Comparison of ENCODE assay signal across 24 cellular contexts in the genomic region with DNA sequence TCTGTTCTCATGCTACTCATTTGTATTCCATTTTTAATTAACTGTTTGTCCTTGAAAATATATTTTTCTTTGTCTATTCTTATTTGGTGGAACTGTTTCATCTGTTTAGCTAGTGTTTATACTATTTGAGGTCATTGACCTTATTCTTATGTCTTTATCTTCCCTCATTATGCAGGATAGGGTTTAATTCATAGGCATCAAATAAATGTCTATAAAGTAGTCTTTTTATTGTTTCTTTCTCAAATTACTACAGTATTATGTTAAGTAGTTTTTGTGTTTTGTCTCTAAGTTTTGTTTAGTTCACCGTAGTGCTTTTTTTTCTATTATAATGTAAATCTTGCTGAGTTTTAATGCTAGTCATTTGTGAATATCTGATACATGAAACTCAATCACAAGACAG.
"Had no signal": no experiment of that assay in that cellular context is flagged by ENCODE, and none has a peak within 500 bp of the region (broad histone marks: within the 10 kb centered on the region; RNA-seq: fewer than 3 reads in every experiment).

No MANE protein-coding gene starts in this region.

- H3K9ac ChIP-seq: parathyroid adenoma had no signal

- H3K79me2 ChIP-seq: parathyroid adenoma had no signal

- H3K27me3 Mint-ChIP-seq: activated CD4-positive, alpha-beta memory T cell treated with anti-CD3 and anti-CD28 coated beads, Interleukin-2, amount 10 ng/mL, durations not matched to agents 7 days and 5 days had no signal

- H3K27ac ChIP-seq: colonic mucosa, esophagus squamous epithelium, gastroesophageal sphincter, heart left ventricle, neutrophil, parathyroid adenoma, thyroid gland had no signal

- H3K27me3 ChIP-seq: colonic mucosa, esophagus squamous epithelium, gastroesophageal sphincter, heart left ventricle, neutrophil, thyroid gland had no signal

- H3K9me3 ChIP-seq: colonic mucosa, esophagus squamous epithelium, gastroesophageal sphincter, heart left ventricle, neutrophil, thyroid gland had no signal

- H2AFZ ChIP-seq: parathyroid adenoma had no signal

- H3K4me1 Mint-ChIP-seq: activated naive CD4-positive, alpha-beta T cell treated with anti-CD3 and anti-CD28 coated beads, Interleukin-2, amount 50 U/mL, for 24 hours; natural killer cell; T-helper 17 cell had no signal

- H3K4me3 Mint-ChIP-seq: activated CD4-positive, alpha-beta memory T cell treated with anti-CD3 and anti-CD28 coated beads, Interleukin-2, amount 10 ng/mL, durations not matched to agents 7 days and 5 days; activated CD4-positive, alpha-beta T cell treated with anti-CD3 and anti-CD28 coated beads, Interleukin-2, amount 10 ng/mL, durations not matched to agents 24 days and 14 days; activated naive CD4-positive, alpha-beta T cell treated with anti-CD3 and anti-CD28 coated beads, Interleukin-2, amount 50 U/mL, for 24 hours; activated T-helper 1 cell treated with anti-CD3 and anti-CD28 coated beads, Interleukin-12 subunit alpha, Interleukin-12 subunit beta, Interleukin-2, Interleukin-4 antibody, amounts not matched to agents 30 ng/mL and 10 ng/mL and 1 ng/mL, durations not matched to agents 14 hours and 24 hours and 36 hours; natural killer cell; stimulated activated naive CD8-positive, alpha-beta T cell treated with anti-CD3 and anti-CD28 coated beads, Interleukin-15, Interleukin-2, amounts not matched to agents 100 ng/mL and 50 ng/mL, for 24 hours; T-helper 17 cell had no signal

- H3K36me3 Mint-ChIP-seq: activated naive CD4-positive, alpha-beta T cell treated with anti-CD3 and anti-CD28 coated beads, Interleukin-2, amount 50 U/mL, for 24 hours; natural killer cell had no signal

- H3K36me3 ChIP-seq: colonic mucosa, esophagus squamous epithelium, gastroesophageal sphincter, heart left ventricle, neutrophil, thyroid gland had no signal

- H3K27ac Mint-ChIP-seq: activated CD4-positive, alpha-beta memory T cell treated with anti-CD3 and anti-CD28 coated beads, Interleukin-2, amount 10 ng/mL, durations not matched to agents 7 days and 5 days; activated CD4-positive, alpha-beta T cell treated with anti-CD3 and anti-CD28 coated beads, Interleukin-2, amount 10 ng/mL, durations not matched to agents 24 days and 14 days; activated naive CD4-positive, alpha-beta T cell treated with anti-CD3 and anti-CD28 coated beads, Interleukin-2, amount 50 U/mL, for 24 hours; activated T-helper 1 cell treated with anti-CD3 and anti-CD28 coated beads, Interleukin-12 subunit alpha, Interleukin-12 subunit beta, Interleukin-2, Interleukin-4 antibody, amounts not matched to agents 30 ng/mL and 10 ng/mL and 1 ng/mL, durations not matched to agents 14 hours and 24 hours and 36 hours; natural killer cell; stimulated activated naive CD8-positive, alpha-beta T cell treated with anti-CD3 and anti-CD28 coated beads, Interleukin-15, Interleukin-2, amounts not matched to agents 100 ng/mL and 50 ng/mL, for 24 hours; T-helper 17 cell had no signal

- H3K4me1 ChIP-seq: colonic mucosa, esophagus squamous epithelium, parathyroid adenoma, thyroid gland had no signal

- H3K9me3 Mint-ChIP-seq: activated CD4-positive, alpha-beta memory T cell treated with anti-CD3 and anti-CD28 coated beads, Interleukin-2, amount 10 ng/mL, durations not matched to agents 7 days and 5 days; activated CD4-positive, alpha-beta T cell treated with anti-CD3 and anti-CD28 coated beads, Interleukin-2, amount 10 ng/mL, durations not matched to agents 24 days and 14 days; activated naive CD4-positive, alpha-beta T cell treated with anti-CD3 and anti-CD28 coated beads, Interleukin-2, amount 50 U/mL, for 24 hours; activated T-helper 1 cell treated with anti-CD3 and anti-CD28 coated beads, Interleukin-12 subunit alpha, Interleukin-12 subunit beta, Interleukin-2, Interleukin-4 antibody, amounts not matched to agents 30 ng/mL and 10 ng/mL and 1 ng/mL, durations not matched to agents 14 hours and 24 hours and 36 hours; natural killer cell; stimulated activated naive CD8-positive, alpha-beta T cell treated with anti-CD3 and anti-CD28 coated beads, Interleukin-15, Interleukin-2, amounts not matched to agents 100 ng/mL and 50 ng/mL, for 24 hours had no signal

- DNase-seq: activated CD4-positive, alpha-beta memory T cell treated with anti-CD3 and anti-CD28 coated beads, Interleukin-2, amount 10 ng/mL, durations not matched to agents 7 days and 5 days; activated CD4-positive, alpha-beta T cell treated with anti-CD3 and anti-CD28 coated beads, Interleukin-2, amount 10 ng/mL, durations not matched to agents 24 days and 14 days; activated gamma-delta T cell; activated T-cell treated with anti-CD3 and anti-CD28 coated beads for 4 hours; aorta; central memory CD4-positive, alpha-beta T cell; colonic mucosa; esophagus squamous epithelium; heart left ventricle; left ventricle myocardium superior; mammary epithelial cell; midbrain; natural killer cell; right cardiac atrium; stimulated activated CD4-positive, alpha-beta T cell treated with anti-CD3 and anti-CD28 coated beads, Interleukin-1b, Interleukin-23, amount 100 ng/mL, for 48 hours; substantia nigra; T-helper 17 cell; thyroid gland had no signal

- H3K4me3 ChIP-seq: colonic mucosa, esophagus squamous epithelium, gastroesophageal sphincter, heart left ventricle, thyroid gland had no signal

- ATAC-seq: gastroesophageal sphincter, left ventricle myocardium superior, natural killer cell, T-helper 17 cell had no signal
